In the genomic region with DNA sequence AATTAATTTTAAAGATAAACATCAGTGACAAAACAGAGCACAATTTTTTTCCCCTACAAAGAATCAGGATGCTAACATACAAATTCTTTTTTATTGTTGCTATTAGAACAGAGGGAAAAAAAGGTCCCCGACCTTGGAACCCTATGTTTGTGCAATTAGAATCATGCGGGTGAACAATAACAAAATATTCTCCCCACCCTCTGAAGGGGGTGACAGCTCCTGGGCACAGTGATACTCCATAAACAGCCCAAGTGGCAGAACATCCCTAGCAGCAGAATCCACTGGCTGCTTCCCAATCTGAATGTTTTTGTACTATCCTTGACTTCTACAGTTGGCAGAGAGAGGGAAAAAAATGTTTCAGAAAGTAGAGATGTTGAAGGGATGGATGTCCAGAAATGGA, we compare ENCODE assay signal across 32 cellular contexts.
"Had no signal": no experiment of that assay in that cellular context is flagged by ENCODE, and none has a peak within 500 bp of the region (broad histone marks: within the 10 kb centered on the region; RNA-seq: fewer than 3 reads in every experiment).

No MANE protein-coding gene starts in this region.

- ATAC-seq: activated naive CD4-positive, alpha-beta T cell treated with anti-CD3 and anti-CD28 coated beads, Interleukin-2, amount 50 U/mL, for 72 hours; activated naive CD8-positive, alpha-beta T cell treated with anti-CD3 and anti-CD28 coated beads, Interleukin-2, amount 50 U/mL, for 24 hours; activated T-cell treated with anti-CD3 and anti-CD28 coated beads, Interleukin-2, amount 50 U/mL, for 4 hours; activated T-cell treated with anti-CD3 and anti-CD28 coated beads, Interleukin-2, amount 50 U/mL, for 72 hours; activated T-helper 17 cell treated with anti-CD3 and anti-CD28 coated beads, Interleukin-2, amount 50 U/mL, for 72 hours; body of pancreas had no signal

- H3K9me3 ChIP-seq: adrenal gland, ascending aorta, body of pancreas, breast epithelium had no signal

- FAIRE-seq: astrocyte, bronchial epithelial cell had no signal

- H3K36me3 ChIP-seq: adrenal gland, ascending aorta, brain microvascular endothelial cell, breast epithelium, cardiac muscle cell had no signal

- DNase-seq: activated effector memory CD4-positive, alpha-beta T cell treated with anti-CD3 and anti-CD28 coated beads, Interleukin-2, amount 50 U/mL, for 16 hours; activated effector memory CD4-positive, alpha-beta T cell treated with Interleukin-2 at 50 U/mL for 16 hours; activated gamma-delta T cell treated with Interleukin-2 at 50 U/mL for 16 hours; activated naive CD4-positive, alpha-beta T cell; activated naive CD4-positive, alpha-beta T cell treated with anti-CD3 and anti-CD28 coated beads for 36 hours; activated naive CD4-positive, alpha-beta T cell treated with anti-CD3 and anti-CD28 coated beads, Interleukin-2, amount 10 ng/mL, durations not matched to agents 7 days and 5 days; activated naive CD4-positive, alpha-beta T cell treated with anti-CD3 and anti-CD28 coated beads, Interleukin-2, amount 50 U/mL, for 16 hours; activated naive CD4-positive, alpha-beta T cell treated with Interleukin-2 at 50 U/mL for 16 hours; activated naive CD8-positive, alpha-beta T cell treated with anti-CD3 and anti-CD28 coated beads for 36 hours; activated naive CD8-positive, alpha-beta T cell treated with anti-CD3 and anti-CD28 coated beads, Interleukin-2, amount 10 ng/mL, durations not matched to agents 7 days and 5 days; activated naive CD8-positive, alpha-beta T cell treated with anti-CD3 and anti-CD28 coated beads, Interleukin-2, amount 50 U/mL, for 24 hours; activated T-cell treated with anti-CD3 and anti-CD28 coated beads, Interleukin-2, amount 50 U/mL, for 1 hour; activated T-cell treated with anti-CD3 and anti-CD28 coated beads, Interleukin-2, amount 50 U/mL, for 24 hours; activated T-cell treated with anti-CD3 and anti-CD28 coated beads, Interleukin-2, amount 50 U/mL, for 4 hours; activated T-cell treated with anti-CD3 and anti-CD28 coated beads, Interleukin-2, amount 50 U/mL, for 48 hours; activated T-cell treated with anti-CD3 and anti-CD28 coated beads, Interleukin-2, amount 50 U/mL, for 72 hours; adrenal gland; amniotic stem cell; amygdala; anterior cingulate cortex; aorta; brain microvascular endothelial cell; central memory CD4-positive, alpha-beta T cell; cerebellar nuclear complex had no signal

- H3K27me3 ChIP-seq: adrenal gland, ascending aorta, body of pancreas, brain microvascular endothelial cell, breast epithelium, cardiac muscle cell had no signal

- H3K27ac ChIP-seq: adrenal gland, ascending aorta, body of pancreas, brain microvascular endothelial cell, cardiac muscle cell had no signal

- H3K4me3 ChIP-seq: adrenal gland, ascending aorta, body of pancreas, breast epithelium, cardiac muscle cell had no signal

- H3K4me1 ChIP-seq: adrenal gland, breast epithelium had no signal
